1 cellular context compared by ENCODE assay signal in the genomic region with DNA sequence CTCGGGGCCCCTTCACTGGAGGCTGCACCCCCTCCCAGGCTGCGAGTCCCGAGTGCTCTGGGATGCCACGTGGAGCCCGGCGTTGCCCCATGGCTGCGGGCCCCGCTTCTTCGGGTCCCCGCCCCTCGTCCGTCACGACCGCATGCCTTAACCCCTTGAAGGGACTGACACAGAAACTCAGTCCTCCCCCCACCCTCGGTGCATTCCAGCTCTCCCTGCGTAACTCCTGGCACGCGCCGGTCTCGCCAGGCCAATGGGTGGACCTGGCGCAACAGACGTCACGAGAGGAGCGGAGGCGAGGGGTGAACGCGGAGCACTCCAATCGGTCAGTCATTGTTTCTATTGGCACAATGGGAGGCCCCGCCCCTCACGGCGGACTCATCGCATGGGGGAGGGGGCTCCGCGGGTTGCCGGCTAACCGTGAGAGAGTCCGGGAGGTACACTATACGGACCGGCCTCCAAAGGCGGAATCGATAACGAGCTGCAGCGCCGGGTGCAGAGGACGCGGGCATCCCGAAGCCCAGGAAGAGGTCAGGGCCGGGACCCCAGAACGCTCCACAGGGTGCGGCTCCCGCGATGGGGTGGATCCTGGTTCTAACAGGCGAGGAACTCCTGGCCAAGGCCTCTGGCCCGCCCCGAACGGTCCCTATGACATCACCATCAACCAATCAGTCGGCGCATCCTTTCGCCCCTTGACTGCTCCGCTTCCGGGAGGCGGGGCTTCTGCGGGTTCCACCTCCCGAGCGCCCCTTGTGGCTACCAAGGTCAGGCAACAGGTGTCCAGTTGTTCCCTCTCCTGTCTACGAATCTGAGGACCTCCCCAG.
TF ChIP-seq lines count a peak whose summit lies in the region.

No MANE protein-coding gene starts in this region.

TF ChIP-seq in HEK293, 187 proteins besides CTCF, POLR2A, EP300 and RAD21 (continued from another document and continues in another):
- TF ChIP-seq, protein P1, sequence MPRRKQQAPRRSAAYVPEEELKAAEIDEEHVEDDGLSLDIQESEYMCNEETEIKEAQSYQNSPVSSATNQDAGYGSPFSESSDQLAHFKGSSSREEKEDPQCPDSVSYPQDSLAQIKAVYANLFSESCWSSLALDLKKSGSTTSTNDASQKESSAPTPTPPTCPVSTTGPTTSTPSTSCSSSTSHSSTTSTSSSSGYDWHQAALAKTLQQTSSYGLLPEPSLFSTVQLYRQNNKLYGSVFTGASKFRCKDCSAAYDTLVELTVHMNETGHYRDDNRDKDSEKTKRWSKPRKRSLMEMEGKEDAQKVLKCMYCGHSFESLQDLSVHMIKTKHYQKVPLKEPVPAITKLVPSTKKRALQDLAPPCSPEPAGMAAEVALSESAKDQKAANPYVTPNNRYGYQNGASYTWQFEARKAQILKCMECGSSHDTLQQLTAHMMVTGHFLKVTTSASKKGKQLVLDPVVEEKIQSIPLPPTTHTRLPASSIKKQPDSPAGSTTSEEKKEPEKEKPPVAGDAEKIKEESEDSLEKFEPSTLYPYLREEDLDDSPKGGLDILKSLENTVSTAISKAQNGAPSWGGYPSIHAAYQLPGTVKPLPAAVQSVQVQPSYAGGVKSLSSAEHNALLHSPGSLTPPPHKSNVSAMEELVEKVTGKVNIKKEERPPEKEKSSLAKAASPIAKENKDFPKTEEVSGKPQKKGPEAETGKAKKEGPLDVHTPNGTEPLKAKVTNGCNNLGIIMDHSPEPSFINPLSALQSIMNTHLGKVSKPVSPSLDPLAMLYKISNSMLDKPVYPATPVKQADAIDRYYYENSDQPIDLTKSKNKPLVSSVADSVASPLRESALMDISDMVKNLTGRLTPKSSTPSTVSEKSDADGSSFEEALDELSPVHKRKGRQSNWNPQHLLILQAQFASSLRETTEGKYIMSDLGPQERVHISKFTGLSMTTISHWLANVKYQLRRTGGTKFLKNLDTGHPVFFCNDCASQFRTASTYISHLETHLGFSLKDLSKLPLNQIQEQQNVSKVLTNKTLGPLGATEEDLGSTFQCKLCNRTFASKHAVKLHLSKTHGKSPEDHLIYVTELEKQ (tag by site-specific recombination; IDR thresholded peaks at IDR 0.05; ENCODE audit: borderline replicate concordance), result no peak; the same call in 1 of the 2 replicates
- TF ChIP-seq ZNF423 (tag by site-specific recombination; IDR thresholded peaks at IDR 0.05) (peak; percentile 31; the same call in 1 of the 2 replicates), ZNF112 (tag by site-specific recombination; IDR thresholded peaks at IDR 0.05) (no peak), HOXD13 (CRISPR knock-in tag; IDR thresholded peaks at IDR 0.05; ENCODE audit: borderline replicate concordance) (no peak), ZNF133 (tag by site-specific recombination; IDR thresholded peaks at IDR 0.05) (no peak), ZNF121 (tag by site-specific recombination; IDR thresholded peaks at IDR 0.05) (no peak), ZNF585B (tag by site-specific recombination; IDR thresholded peaks at IDR 0.05) (no peak), ZNF473 (tag by site-specific recombination; IDR thresholded peaks at IDR 0.05) (no peak), ZNF785 (tag by site-specific recombination; IDR thresholded peaks at IDR 0.05) (no peak), ZBTB1 (tag by site-specific recombination; IDR thresholded peaks at IDR 0.05) (no peak), ZNF155 (tag by site-specific recombination; IDR thresholded peaks at IDR 0.05) (no peak), ZNF184 (tag by site-specific recombination; IDR thresholded peaks at IDR 0.05) (no peak; the same call in 1 of the 2 replicates), IKZF3 (tag by site-specific recombination; IDR thresholded peaks at IDR 0.05) (peak; percentile 90), ZNF561 (tag by site-specific recombination; IDR thresholded peaks at IDR 0.05; ENCODE audit: borderline replicate concordance) (0 out of 2 replicates have a peak, but pooled peaks have one; percentile 37), ZNF169 (tag by site-specific recombination; IDR thresholded peaks at IDR 0.05) (no peak), ZNF202 (tag by site-specific recombination; IDR thresholded peaks at IDR 0.05; ENCODE audit: borderline replicate concordance) (no peak), ZBTB8A (tag by site-specific recombination; IDR thresholded peaks at IDR 0.05) (peak; percentile 28; the same call in 1 of the 2 replicates), ZNF555 (tag by site-specific recombination; conservative IDR thresholded peaks at IDR 0.05) (no peak), ZNF140 (tag by site-specific recombination; IDR thresholded peaks at IDR 0.05) (no peak), ZNF132 (tag by site-specific recombination; IDR thresholded peaks at IDR 0.05; ENCODE audit: borderline replicate concordance) (no peak), ZNF16 (tag by site-specific recombination; IDR thresholded peaks at IDR 0.05; ENCODE audit: low read depth) (no peak), ZBTB7A (tag by site-specific recombination; IDR thresholded peaks at IDR 0.05; ENCODE audit: low read depth) (0 out of 2 replicates have a peak, but pooled peaks have one; percentile 16), ZNF571 (tag by site-specific recombination; IDR thresholded peaks at IDR 0.05) (no peak), KLF7 (tag by site-specific recombination; IDR thresholded peaks at IDR 0.05; ENCODE audit: borderline replicate concordance) (peak; percentile 42; the same call in 1 of the 2 replicates), ZNF292 (tag by site-specific recombination; IDR thresholded peaks at IDR 0.05; ENCODE audit: borderline replicate concordance, low read depth) (no peak), ZNF341 (tag by site-specific recombination; IDR thresholded peaks at IDR 0.05; ENCODE audit: low read depth) (peak; percentile 70), ZNF404 (tag by site-specific recombination; IDR thresholded peaks at IDR 0.05) (no peak), ZNF843 (tag by site-specific recombination; IDR thresholded peaks at IDR 0.05) (peak; percentile 72; the same call in 1 of the 2 replicates), GFI1B (tag by site-specific recombination; IDR thresholded peaks at IDR 0.05) (no peak), GLI4 (tag by site-specific recombination; IDR thresholded peaks at IDR 0.05) (no peak), ZNF114 (tag by site-specific recombination; IDR thresholded peaks at IDR 0.05) (no peak)
- TF ChIP-seq, protein P2, sequence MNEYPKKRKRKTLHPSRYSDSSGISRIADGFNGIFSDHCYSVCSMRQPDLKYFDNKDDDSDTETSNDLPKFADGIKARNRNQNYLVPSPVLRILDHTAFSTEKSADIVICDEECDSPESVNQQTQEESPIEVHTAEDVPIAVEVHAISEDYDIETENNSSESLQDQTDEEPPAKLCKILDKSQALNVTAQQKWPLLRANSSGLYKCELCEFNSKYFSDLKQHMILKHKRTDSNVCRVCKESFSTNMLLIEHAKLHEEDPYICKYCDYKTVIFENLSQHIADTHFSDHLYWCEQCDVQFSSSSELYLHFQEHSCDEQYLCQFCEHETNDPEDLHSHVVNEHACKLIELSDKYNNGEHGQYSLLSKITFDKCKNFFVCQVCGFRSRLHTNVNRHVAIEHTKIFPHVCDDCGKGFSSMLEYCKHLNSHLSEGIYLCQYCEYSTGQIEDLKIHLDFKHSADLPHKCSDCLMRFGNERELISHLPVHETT (tag by site-specific recombination; IDR thresholded peaks at IDR 0.05), result peak; percentile 42; the same call in 1 of the 2 replicates
- TF ChIP-seq, protein P3, sequence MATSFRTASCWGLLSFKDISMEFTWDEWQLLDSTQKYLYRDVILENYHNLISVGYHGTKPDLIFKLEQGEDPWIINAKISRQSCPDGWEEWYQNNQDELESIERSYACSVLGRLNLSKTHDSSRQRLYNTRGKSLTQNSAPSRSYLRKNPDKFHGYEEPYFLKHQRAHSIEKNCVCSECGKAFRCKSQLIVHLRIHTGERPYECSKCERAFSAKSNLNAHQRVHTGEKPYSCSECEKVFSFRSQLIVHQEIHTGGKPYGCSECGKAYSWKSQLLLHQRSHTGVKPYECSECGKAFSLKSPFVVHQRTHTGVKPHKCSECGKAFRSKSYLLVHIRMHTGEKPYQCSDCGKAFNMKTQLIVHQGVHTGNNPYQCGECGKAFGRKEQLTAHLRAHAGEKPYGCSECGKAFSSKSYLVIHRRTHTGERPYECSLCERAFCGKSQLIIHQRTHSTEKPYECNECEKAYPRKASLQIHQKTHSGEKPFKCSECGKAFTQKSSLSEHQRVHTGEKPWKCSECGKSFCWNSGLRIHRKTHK (tag by site-specific recombination; IDR thresholded peaks at IDR 0.05), result no peak
- TF ChIP-seq, protein P4, sequence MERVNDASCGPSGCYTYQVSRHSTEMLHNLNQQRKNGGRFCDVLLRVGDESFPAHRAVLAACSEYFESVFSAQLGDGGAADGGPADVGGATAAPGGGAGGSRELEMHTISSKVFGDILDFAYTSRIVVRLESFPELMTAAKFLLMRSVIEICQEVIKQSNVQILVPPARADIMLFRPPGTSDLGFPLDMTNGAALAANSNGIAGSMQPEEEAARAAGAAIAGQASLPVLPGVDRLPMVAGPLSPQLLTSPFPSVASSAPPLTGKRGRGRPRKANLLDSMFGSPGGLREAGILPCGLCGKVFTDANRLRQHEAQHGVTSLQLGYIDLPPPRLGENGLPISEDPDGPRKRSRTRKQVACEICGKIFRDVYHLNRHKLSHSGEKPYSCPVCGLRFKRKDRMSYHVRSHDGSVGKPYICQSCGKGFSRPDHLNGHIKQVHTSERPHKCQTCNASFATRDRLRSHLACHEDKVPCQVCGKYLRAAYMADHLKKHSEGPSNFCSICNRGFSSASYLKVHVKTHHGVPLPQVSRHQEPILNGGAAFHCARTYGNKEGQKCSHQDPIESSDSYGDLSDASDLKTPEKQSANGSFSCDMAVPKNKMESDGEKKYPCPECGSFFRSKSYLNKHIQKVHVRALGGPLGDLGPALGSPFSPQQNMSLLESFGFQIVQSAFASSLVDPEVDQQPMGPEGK (tag by site-specific recombination; IDR thresholded peaks at IDR 0.05), result peak; percentile 90
- TF ChIP-seq, protein P5, sequence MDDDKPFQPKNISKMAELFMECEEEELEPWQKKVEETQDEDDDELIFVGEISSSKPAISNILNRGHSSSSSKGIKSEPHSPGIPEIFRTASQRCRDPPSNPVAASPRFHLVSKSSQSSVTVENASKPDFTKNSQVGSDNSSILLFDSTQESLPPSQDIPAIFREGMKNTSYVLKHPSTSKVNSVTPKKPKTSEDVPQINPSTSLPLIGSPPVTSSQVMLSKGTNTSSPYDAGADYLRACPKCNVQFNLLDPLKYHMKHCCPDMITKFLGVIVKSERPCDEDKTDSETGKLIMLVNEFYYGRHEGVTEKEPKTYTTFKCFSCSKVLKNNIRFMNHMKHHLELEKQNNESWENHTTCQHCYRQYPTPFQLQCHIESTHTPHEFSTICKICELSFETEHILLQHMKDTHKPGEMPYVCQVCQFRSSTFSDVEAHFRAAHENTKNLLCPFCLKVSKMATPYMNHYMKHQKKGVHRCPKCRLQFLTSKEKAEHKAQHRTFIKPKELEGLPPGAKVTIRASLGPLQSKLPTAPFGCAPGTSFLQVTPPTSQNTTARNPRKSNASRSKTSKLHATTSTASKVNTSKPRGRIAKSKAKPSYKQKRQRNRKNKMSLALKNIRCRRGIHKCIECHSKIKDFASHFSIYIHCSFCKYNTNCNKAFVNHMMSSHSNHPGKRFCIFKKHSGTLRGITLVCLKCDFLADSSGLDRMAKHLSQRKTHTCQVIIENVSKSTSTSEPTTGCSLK (tag by site-specific recombination; IDR thresholded peaks at IDR 0.05), result no peak
- TF ChIP-seq, protein P6, sequence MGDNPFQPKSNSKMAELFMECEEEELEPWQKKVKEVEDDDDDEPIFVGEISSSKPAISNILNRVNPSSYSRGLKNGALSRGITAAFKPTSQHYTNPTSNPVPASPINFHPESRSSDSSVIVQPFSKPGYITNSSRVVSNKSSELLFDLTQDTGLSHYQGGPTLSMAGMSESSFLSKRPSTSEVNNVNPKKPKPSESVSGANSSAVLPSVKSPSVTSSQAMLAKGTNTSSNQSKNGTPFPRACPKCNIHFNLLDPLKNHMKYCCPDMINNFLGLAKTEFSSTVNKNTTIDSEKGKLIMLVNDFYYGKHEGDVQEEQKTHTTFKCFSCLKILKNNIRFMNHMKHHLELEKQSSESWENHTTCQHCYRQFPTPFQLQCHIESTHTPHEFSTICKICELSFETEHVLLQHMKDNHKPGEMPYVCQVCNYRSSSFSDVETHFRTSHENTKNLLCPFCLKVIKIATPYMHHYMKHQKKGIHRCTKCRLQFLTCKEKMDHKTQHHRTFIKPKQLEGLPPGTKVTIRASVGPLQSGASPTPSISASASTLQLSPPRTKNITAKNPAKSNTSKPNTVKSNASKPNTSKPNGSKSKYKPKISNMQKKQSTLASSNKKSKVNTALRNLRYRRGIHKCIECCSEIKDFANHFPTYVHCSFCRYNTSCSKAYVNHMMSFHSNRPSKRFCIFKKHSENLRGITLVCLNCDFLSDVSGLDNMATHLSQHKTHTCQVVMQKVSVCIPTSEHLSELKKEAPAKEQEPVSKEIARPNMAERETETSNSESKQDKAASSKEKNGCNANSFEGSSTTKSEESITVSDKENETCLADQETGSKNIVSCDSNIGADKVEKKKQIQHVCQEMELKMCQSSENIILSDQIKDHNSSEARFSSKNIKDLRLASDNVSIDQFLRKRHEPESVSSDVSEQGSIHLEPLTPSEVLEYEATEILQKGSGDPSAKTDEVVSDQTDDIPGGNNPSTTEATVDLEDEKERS (tag by site-specific recombination; IDR thresholded peaks at IDR 0.05), result no peak
- TF ChIP-seq, protein P7, sequence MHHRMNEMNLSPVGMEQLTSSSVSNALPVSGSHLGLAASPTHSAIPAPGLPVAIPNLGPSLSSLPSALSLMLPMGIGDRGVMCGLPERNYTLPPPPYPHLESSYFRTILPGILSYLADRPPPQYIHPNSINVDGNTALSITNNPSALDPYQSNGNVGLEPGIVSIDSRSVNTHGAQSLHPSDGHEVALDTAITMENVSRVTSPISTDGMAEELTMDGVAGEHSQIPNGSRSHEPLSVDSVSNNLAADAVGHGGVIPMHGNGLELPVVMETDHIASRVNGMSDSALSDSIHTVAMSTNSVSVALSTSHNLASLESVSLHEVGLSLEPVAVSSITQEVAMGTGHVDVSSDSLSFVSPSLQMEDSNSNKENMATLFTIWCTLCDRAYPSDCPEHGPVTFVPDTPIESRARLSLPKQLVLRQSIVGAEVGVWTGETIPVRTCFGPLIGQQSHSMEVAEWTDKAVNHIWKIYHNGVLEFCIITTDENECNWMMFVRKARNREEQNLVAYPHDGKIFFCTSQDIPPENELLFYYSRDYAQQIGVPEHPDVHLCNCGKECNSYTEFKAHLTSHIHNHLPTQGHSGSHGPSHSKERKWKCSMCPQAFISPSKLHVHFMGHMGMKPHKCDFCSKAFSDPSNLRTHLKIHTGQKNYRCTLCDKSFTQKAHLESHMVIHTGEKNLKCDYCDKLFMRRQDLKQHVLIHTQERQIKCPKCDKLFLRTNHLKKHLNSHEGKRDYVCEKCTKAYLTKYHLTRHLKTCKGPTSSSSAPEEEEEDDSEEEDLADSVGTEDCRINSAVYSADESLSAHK (tag by site-specific recombination; IDR thresholded peaks at IDR 0.05), result 0 out of 2 replicates have a peak, but pooled peaks have one; percentile 8
- TF ChIP-seq, protein P8, sequence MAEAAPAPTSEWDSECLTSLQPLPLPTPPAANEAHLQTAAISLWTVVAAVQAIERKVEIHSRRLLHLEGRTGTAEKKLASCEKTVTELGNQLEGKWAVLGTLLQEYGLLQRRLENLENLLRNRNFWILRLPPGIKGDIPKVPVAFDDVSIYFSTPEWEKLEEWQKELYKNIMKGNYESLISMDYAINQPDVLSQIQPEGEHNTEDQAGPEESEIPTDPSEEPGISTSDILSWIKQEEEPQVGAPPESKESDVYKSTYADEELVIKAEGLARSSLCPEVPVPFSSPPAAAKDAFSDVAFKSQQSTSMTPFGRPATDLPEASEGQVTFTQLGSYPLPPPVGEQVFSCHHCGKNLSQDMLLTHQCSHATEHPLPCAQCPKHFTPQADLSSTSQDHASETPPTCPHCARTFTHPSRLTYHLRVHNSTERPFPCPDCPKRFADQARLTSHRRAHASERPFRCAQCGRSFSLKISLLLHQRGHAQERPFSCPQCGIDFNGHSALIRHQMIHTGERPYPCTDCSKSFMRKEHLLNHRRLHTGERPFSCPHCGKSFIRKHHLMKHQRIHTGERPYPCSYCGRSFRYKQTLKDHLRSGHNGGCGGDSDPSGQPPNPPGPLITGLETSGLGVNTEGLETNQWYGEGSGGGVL (tag by site-specific recombination; IDR thresholded peaks at IDR 0.05), result peak; percentile 53; the same call in 1 of the 2 replicates
